Comparison of ENCODE assay signal across 8 cellular contexts in genomic region chr17:36591434-36592315, GRCh38.
DNase-seq lines count a peak whose midpoint lies in the region; ATAC-seq and TF ChIP-seq lines count a peak whose summit lies in the region.

Gene DHRS11, plus strand, starts transcription at chr17:36591879. Its CDS starts 131 bp downstream, at chr17:36592010.

- peak; percentile 59 for TF ChIP-seq POLR2A in GM18505 (IDR thresholded peaks at IDR 0.05; ENCODE audit: borderline replicate concordance, extremely low read depth, insufficient read depth, insufficient read length)

- TF ChIP-seq CTCF in VCaP (conservative IDR thresholded peaks at IDR 0.05): peak; percentile 19; the same call in 1 of the 2 replicates

- H3K27ac ChIP-seq in VCaP: peak within 1 kb of the TSS; percentile 82
- H3K27ac ChIP-seq in skin epidermis: peak within 1 kb of the TSS; percentile 30 to 92 (median 80)

- in situ Hi-C loops in T47D (cut with HindIII; ENCODE audit: low pct_unique_long_range_greater_than_20kb, low sequenced_read_pairs): no loop called here

- DNase-seq in NCI-H2107 (lab: John Stamatoyannopoulos, UW) (peak; percentile 42), T47D (ENCODE audit: low read depth in 1 of 2, low spot score in 1 of 2) (peak; percentile 89 to 96), iPS-NIHi11 (ENCODE audit: low spot score) (peak; percentile 100)

- peak; percentile 76 for ATAC-seq in GM18505 (IDR thresholded peaks at IDR 0.05; ENCODE audit: unreplicated experiment)
- ATAC-seq in HG02870 (IDR thresholded peaks at IDR 0.05; ENCODE audit: unreplicated experiment): peak; percentile 75
- ATAC-seq in GM18870 (IDR thresholded peaks at IDR 0.05; ENCODE audit: unreplicated experiment): no peak

- H3K4me3 ChIP-seq in skin epidermis: peak within 1 kb of the TSS; percentile 81 to 96 (median 90)

Comparison
In these comparisons a context has a peak if more than half of its experiments do, and no peak if none do; other contexts are left out.
1. DNase-seq: peak in every context shown above with its lines; median percentile 100 in iPS-NIHi11; 92 in T47D; 42 in NCI-H2107.